18 cellular contexts compared by ENCODE assay signal in the genomic region with DNA sequence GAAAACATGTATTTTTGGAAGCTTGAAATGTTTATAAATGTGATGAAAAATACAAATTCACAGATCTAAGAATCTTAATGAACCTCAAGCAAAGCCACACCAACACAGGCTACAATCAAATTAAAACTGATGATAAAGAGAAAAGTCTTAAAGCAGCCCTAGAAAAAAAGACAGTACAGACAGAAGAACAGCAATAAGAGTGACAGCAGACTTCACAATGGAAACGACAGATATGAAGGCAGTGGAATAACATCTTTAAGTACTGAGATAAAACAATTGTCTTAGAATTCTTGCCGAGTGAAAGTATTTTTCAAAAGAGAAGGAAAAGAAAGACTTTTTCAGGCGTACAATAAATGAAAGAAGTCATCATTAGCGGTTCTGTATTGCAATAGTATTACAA.
DNase-seq lines count a peak whose midpoint lies in the region; ATAC-seq, FAIRE-seq and TF ChIP-seq lines count a peak whose summit lies in the region.
"Had no signal": no experiment of that assay in that cellular context is flagged by ENCODE, and none has a peak within 500 bp of the region (broad histone marks: within the 10 kb centered on the region; RNA-seq: fewer than 3 reads in every experiment).

No MANE protein-coding gene starts in this region.

- H3K9me3 ChIP-seq in HepG2 (ENCODE audit: low read length) = peaks cover 5% of the 10 kb centered on the region
- H3K9me3 ChIP-seq in right lobe of liver = no peaks in the 10 kb centered on the region
- H3K9me3 ChIP-seq in K562 (replicated peaks; ENCODE audit: control insufficient read depth, insufficient read depth, low read depth, low read length) = no peaks in the 10 kb centered on the region
- H3K9me3 ChIP-seq in lower lobe of right lung = no peaks in the 10 kb centered on the region

- FAIRE-seq in HepG2 (lab: Jason Lieb, UNC) = no peak
- no peak for FAIRE-seq in K562 (lab: Jason Lieb, UNC)
- FAIRE-seq: GM12878, GM19239 had no signal

- ATAC-seq in HepG2 (no peak), right lobe of liver (no peak), K562 (no peak), lower lobe of right lung (no peak)
- ATAC-seq: GM12878, GM23338, HCT116 had no signal

- H3K9ac ChIP-seq in HepG2 (ENCODE audit: insufficient read depth, low read depth, low read length) (no peak overlapping the region), K562 (ENCODE audit: insufficient read depth in 1 of 2, low read depth in 2 of 2, low read length in 2 of 2) (no peak overlapping the region)

- H3K4me1 ChIP-seq in HepG2 (ENCODE audit: insufficient read depth, low read length) (no peaks in the 10 kb centered on the region), right lobe of liver (no peaks in the 10 kb centered on the region), K562 (replicated peaks in 1 of 2; ENCODE audit: control insufficient read depth in 2 of 2, insufficient read depth in 2 of 2, low read length in 2 of 2) (no peaks in the 10 kb centered on the region), lower lobe of right lung (no peaks in the 10 kb centered on the region)

- TF ChIP-seq POLR2A in HepG2 (IDR thresholded peaks at IDR 0.05; ENCODE audit: insufficient read depth in 1 of 2, low read depth in 2 of 2, low read length in 2 of 2) = no peak
- TF ChIP-seq POLR2A in right lobe of liver (IDR thresholded peaks at IDR 0.05) = no peak
- no peak for TF ChIP-seq POLR2A in K562 (conservative IDR thresholded peaks at IDR 0.05)

- no TSS peak for BruUV-seq in HepG2 (replicated peaks; lab: Mats Ljungman, UMichigan)
- no TSS peak for BruUV-seq in K562 (replicated peaks; lab: Mats Ljungman, UMichigan)

- H3K79me2 ChIP-seq in HepG2 (ENCODE audit: insufficient read depth, low read length) (no peaks in the 10 kb centered on the region), K562 (ENCODE audit: control insufficient read depth, insufficient read depth, low read length) (no peaks in the 10 kb centered on the region)

- H3K27ac ChIP-seq in HepG2 (ENCODE audit: extremely low read length, insufficient read depth, low read length) (no peak overlapping the region), right lobe of liver (no peak overlapping the region), K562 (ENCODE audit: extremely low read depth, low read depth, low read length) (no peak overlapping the region), lower lobe of right lung (no peak overlapping the region)

- in situ Hi-C loops in HepG2 (cut with HindIII; ENCODE audit: extremely low pct_ligation_motif_present, low pct_unique_long_range_greater_than_20kb) = no loop called here
- in situ Hi-C loops in K562 (cut with MboI) = no loop called here

- H4K20me1 ChIP-seq in HepG2 (ENCODE audit: insufficient read depth, low read length) = no peaks in the 10 kb centered on the region
- no peaks in the 10 kb centered on the region for H4K20me1 ChIP-seq in K562 (replicated peaks; ENCODE audit: control insufficient read depth, insufficient read depth, low read length)

- H3K9me1 ChIP-seq in K562 (ENCODE audit: control insufficient read depth, insufficient read depth, low read length) = no peaks in the 10 kb centered on the region

- H2AFZ ChIP-seq in HepG2 (ENCODE audit: low read length) (no peak overlapping the region), K562 (ENCODE audit: low read depth, low read length) (no peak overlapping the region)
- H2AFZ ChIP-seq: GM23338 had no signal

- no peak overlapping the region for H3K4me2 ChIP-seq in HepG2 (ENCODE audit: low read depth, low read length)
- H3K4me2 ChIP-seq in K562 (ENCODE audit: insufficient read depth, low read length) = no peak overlapping the region
- H3K4me2 ChIP-seq: GM23338 had no signal

- no peaks in the 10 kb centered on the region for H3K36me3 ChIP-seq in HepG2 (replicated peaks in 1 of 2; ENCODE audit: control insufficient read depth in 1 of 2, insufficient read depth in 2 of 2, low read length in 2 of 2)
- no peaks in the 10 kb centered on the region for H3K36me3 ChIP-seq in right lobe of liver
- H3K36me3 ChIP-seq in K562 (ENCODE audit: control insufficient read depth, insufficient read depth, low read length) = no peaks in the 10 kb centered on the region
- no peaks in the 10 kb centered on the region for H3K36me3 ChIP-seq in lower lobe of right lung

- DNase-seq in NCI-H748 (lab: John Stamatoyannopoulos, UW; ENCODE audit: unreplicated experiment) (peak; percentile 1), NCI-H748 treated with DMSO at 0.1 percent for 48 hours (lab: John Stamatoyannopoulos, UW) (no peak), HepG2 (ENCODE audit: low spot score) (no peak), right lobe of liver (no peak), K562 (ENCODE audit: extremely low read depth in 1 of 4, low spot score in 3 of 4) (no peak), lower lobe of right lung (no peak)
- DNase-seq: C1 segment of cervical spinal cord; Calu3; CD4-positive, alpha-beta memory T cell; COR-L47; DMS79; EL; GDM1; H9 had no signal

- H3K27me3 ChIP-seq in HepG2 (ENCODE audit: control insufficient read depth in 1 of 2, insufficient read depth in 2 of 2, low read length in 2 of 2) (no peaks in the 10 kb centered on the region), right lobe of liver (no peaks in the 10 kb centered on the region), K562 (ENCODE audit: control insufficient read depth in 2 of 2, insufficient read depth in 2 of 2, low read length in 2 of 2) (no peaks in the 10 kb centered on the region), lower lobe of right lung (ENCODE audit: low read depth) (no peaks in the 10 kb centered on the region)

- TF ChIP-seq RAD21 in HepG2 (CRISPR knock-in tag; IDR thresholded peaks at IDR 0.05) (no peak), K562 (CRISPR knock-in tag; conservative IDR thresholded peaks at IDR 0.05 in 1 of 2, IDR thresholded peaks at IDR 0.05 in 1 of 2) (no peak)

- no peak overlapping the region for H3K4me3 ChIP-seq in HepG2 (replicated peaks in 1 of 3; ENCODE audit: insufficient read depth in 1 of 3, low read depth in 2 of 3, low read length in 3 of 3)
- no peak overlapping the region for H3K4me3 ChIP-seq in right lobe of liver
- H3K4me3 ChIP-seq in K562 = no peak overlapping the region
- no peak overlapping the region for H3K4me3 ChIP-seq in lower lobe of right lung
- H3K4me3 ChIP-seq: GM12878, GM23338 had no signal

- TF ChIP-seq EP300 in HepG2 (IDR thresholded peaks at IDR 0.05; ENCODE audit: low read depth in 2 of 2, low read length in 2 of 2) (no peak), HepG2 (CRISPR knock-in tag; IDR thresholded peaks at IDR 0.05; ENCODE audit: borderline replicate concordance) (no peak), K562 (IDR thresholded peaks at IDR 0.05; ENCODE audit: low read length) (no peak)

- under 1% methylated on average over 4 of the region's 4 CpGs for WGBS in HepG2 (ENCODE audit: low lambda C conversion rate)
- 49% methylated on average over 4 of the region's 4 CpGs for WGBS in right lobe of liver (ENCODE audit: insufficient coverage, low coverage, low lambda C conversion rate, missing lambda C conversion rate)
- 3% methylated on average over 4 of the region's 4 CpGs for WGBS in K562 (ENCODE audit: insufficient coverage, low coverage, missing lambda C conversion rate)

- POLR2A ChIA-PET in HepG2 (lab: Yijun Ruan, JAX) (no interaction called here), K562 (lab: Yijun Ruan, JAX) (no interaction called here)

- intact Hi-C loops in HepG2 (cut with micrococcal nuclease; ENCODE audit: unreplicated experiment) = no loop called here
- intact Hi-C loops in right lobe of liver (cut with DNase I) = no loop called here
- intact Hi-C loops in K562 (cut with micrococcal nuclease) = no loop called here
- intact Hi-C loops in lower lobe of right lung (cut with DNase I) = no loop called here

- no peak for TF ChIP-seq CTCF in HepG2 (CRISPR knock-in tag; IDR thresholded peaks at IDR 0.05)
- no peak for TF ChIP-seq CTCF in right lobe of liver (IDR thresholded peaks at IDR 0.05)
- TF ChIP-seq CTCF in K562 (IDR thresholded peaks at IDR 0.05 in 2 of 3, conservative IDR thresholded peaks at IDR 0.05 in 1 of 3; ENCODE audit: insufficient read depth in 2 of 3, low read depth in 1 of 3, low read length in 3 of 3) = no peak
- no peak for TF ChIP-seq CTCF in lower lobe of right lung (IDR thresholded peaks at IDR 0.05)

- CTCF ChIA-PET in HepG2 (lab: Yijun Ruan, JAX; ENCODE audit: low intra/inter-chr PET ratio, low total read pairs) = no interaction called here
- CTCF ChIA-PET in K562 (lab: Yijun Ruan, JAX; ENCODE audit: low intra/inter-chr PET ratio) = no interaction called here

TF ChIP-seq in HepG2, 621 proteins besides CTCF, POLR2A, EP300 and RAD21 (continues in another document):
- TF ChIP-seq ZNF317 (CRISPR knock-in tag; IDR thresholded peaks at IDR 0.05) = peak; percentile 97
- no peak for TF ChIP-seq MTERF4 (CRISPR knock-in tag; IDR thresholded peaks at IDR 0.05)

TF ChIP-seq in K562, 482 proteins besides CTCF, POLR2A, EP300 and RAD21:
- TF ChIP-seq CBX5 (IDR thresholded peaks at IDR 0.05; ENCODE audit: borderline replicate concordance, low read depth) (0 out of 2 replicates have a peak, but pooled peaks have one; percentile 42), TRIM28 (IDR thresholded peaks at IDR 0.05) (0 out of 2 replicates have a peak, but pooled peaks have one; percentile 23), HDAC8 (tag; IDR thresholded peaks at IDR 0.05) (no peak)
